10 cellular contexts compared by ENCODE assay signal in genomic region chr21:35179990-35180557, GRCh38.
A peak's percentile ranks its signal among the peaks of the same experiment; 100 is the strongest.
DNase-seq lines count a peak whose midpoint lies in the region; ATAC-seq, FAIRE-seq and TF ChIP-seq lines count a peak whose summit lies in the region.
"Had no signal": no experiment of that assay in that cellular context is flagged by ENCODE, and none has a peak within 500 bp of the region (broad histone marks: within the 10 kb centered on the region; RNA-seq: fewer than 3 reads in every experiment).

No MANE protein-coding gene starts in this region.

- H3K27ac ChIP-seq in left lung (no peak overlapping the region), HepG2 (ENCODE audit: extremely low read length, insufficient read depth, low read length) (no peak overlapping the region)
- H3K27ac ChIP-seq: pancreas, transverse colon had no signal

- H3K4me1 ChIP-seq in left lung (no peaks in the 10 kb centered on the region), HepG2 (ENCODE audit: insufficient read depth, low read length) (no peaks in the 10 kb centered on the region)
- H3K4me1 ChIP-seq: pancreas, transverse colon had no signal

- H3K79me2 ChIP-seq in HepG2 (ENCODE audit: insufficient read depth, low read length) = no peaks in the 10 kb centered on the region

- H3K4me2 ChIP-seq in HepG2 (ENCODE audit: low read depth, low read length) = no peak overlapping the region

- no TSS peak for BruUV-seq in HepG2 (replicated peaks; lab: Mats Ljungman, UMichigan)

- no peak for TF ChIP-seq CTCF in left lung (IDR thresholded peaks at IDR 0.05)
- TF ChIP-seq CTCF in HepG2 (CRISPR knock-in tag; IDR thresholded peaks at IDR 0.05) = no peak

- DNase-seq in DMS79 treated with DMSO at 0.1 percent for 48 hours (lab: John Stamatoyannopoulos, UW) (peak; percentile 57), HS-27A (ENCODE audit: low read depth) (peak; percentile 59), amniotic epithelial cell (ENCODE audit: low read depth) (peak; percentile 72), left lung (no peak), HepG2 (ENCODE audit: low spot score) (no peak)
- no peak for DNase-seq in activated CD8-positive, alpha-beta memory T cell treated with anti-CD3 and anti-CD28 coated beads for 24 hours
- DNase-seq: pancreas, transverse colon had no signal

- H3K9ac ChIP-seq in HepG2 (ENCODE audit: insufficient read depth, low read depth, low read length) = no peak overlapping the region

- ATAC-seq in left lung (peak; percentile 65), GM19452 (IDR thresholded peaks at IDR 0.05; ENCODE audit: unreplicated experiment) (no peak), HepG2 (no peak)
- ATAC-seq: pancreas had no signal

- H3K4me3 ChIP-seq in left lung (no peak overlapping the region), HepG2 (replicated peaks in 1 of 3; ENCODE audit: insufficient read depth in 1 of 3, low read depth in 2 of 3, low read length in 3 of 3) (no peak overlapping the region)
- H3K4me3 ChIP-seq: pancreas, transverse colon had no signal

- in situ Hi-C loops in HepG2 (cut with HindIII; ENCODE audit: extremely low pct_ligation_motif_present, low pct_unique_long_range_greater_than_20kb) = no loop called here

- H4K20me1 ChIP-seq in HepG2 (ENCODE audit: insufficient read depth, low read length) = no peaks in the 10 kb centered on the region

- no peaks in the 10 kb centered on the region for H3K9me3 ChIP-seq in left lung
- no peaks in the 10 kb centered on the region for H3K9me3 ChIP-seq in HepG2 (ENCODE audit: low read length)
- H3K9me3 ChIP-seq: pancreas, transverse colon had no signal

- TF ChIP-seq RAD21 in HepG2 (CRISPR knock-in tag; IDR thresholded peaks at IDR 0.05) = no peak

- TF ChIP-seq POLR2A in HepG2 (IDR thresholded peaks at IDR 0.05; ENCODE audit: insufficient read depth in 1 of 2, low read depth in 2 of 2, low read length in 2 of 2) = no peak

- no peak for FAIRE-seq in HepG2 (lab: Jason Lieb, UNC)
- FAIRE-seq: G401.6, pancreas had no signal

- intact Hi-C loops in left lung (cut with DNase I) = no loop called here
- intact Hi-C loops in HepG2 (cut with micrococcal nuclease; ENCODE audit: unreplicated experiment) = no loop called here

- TF ChIP-seq EP300 in HepG2 (IDR thresholded peaks at IDR 0.05; ENCODE audit: low read depth in 2 of 2, low read length in 2 of 2) = no peak
- no peak for TF ChIP-seq EP300 in HepG2 (CRISPR knock-in tag; IDR thresholded peaks at IDR 0.05; ENCODE audit: borderline replicate concordance)

- no peaks in the 10 kb centered on the region for H3K27me3 ChIP-seq in left lung
- H3K27me3 ChIP-seq in HepG2 (ENCODE audit: control insufficient read depth in 1 of 2, insufficient read depth in 2 of 2, low read length in 2 of 2) = no peaks in the 10 kb centered on the region; a peak in 2 of 5 replicates
- H3K27me3 ChIP-seq: pancreas, transverse colon had no signal

- 4% methylated on average over 1 of the region's 1 CpG for WGBS in HepG2 (ENCODE audit: low lambda C conversion rate)

- no peak overlapping the region for H2AFZ ChIP-seq in HepG2 (ENCODE audit: low read length)

- H3K36me3 ChIP-seq in left lung (no peaks in the 10 kb centered on the region), HepG2 (replicated peaks in 1 of 2; ENCODE audit: control insufficient read depth in 1 of 2, insufficient read depth in 2 of 2, low read length in 2 of 2) (no peaks in the 10 kb centered on the region)
- H3K36me3 ChIP-seq: pancreas, transverse colon had no signal

- POLR2A ChIA-PET in HepG2 (lab: Yijun Ruan, JAX) = no interaction called here

- CTCF ChIA-PET in HepG2 (lab: Yijun Ruan, JAX; ENCODE audit: low intra/inter-chr PET ratio, low total read pairs) = no interaction called here

TF ChIP-seq in HepG2, 621 proteins besides CTCF, POLR2A, EP300 and RAD21 (continues in another document):
- TF ChIP-seq FOXC1 (CRISPR knock-in tag; IDR thresholded peaks at IDR 0.05; ENCODE audit: borderline replicate concordance) = no peak
- TF ChIP-seq, protein P1, sequence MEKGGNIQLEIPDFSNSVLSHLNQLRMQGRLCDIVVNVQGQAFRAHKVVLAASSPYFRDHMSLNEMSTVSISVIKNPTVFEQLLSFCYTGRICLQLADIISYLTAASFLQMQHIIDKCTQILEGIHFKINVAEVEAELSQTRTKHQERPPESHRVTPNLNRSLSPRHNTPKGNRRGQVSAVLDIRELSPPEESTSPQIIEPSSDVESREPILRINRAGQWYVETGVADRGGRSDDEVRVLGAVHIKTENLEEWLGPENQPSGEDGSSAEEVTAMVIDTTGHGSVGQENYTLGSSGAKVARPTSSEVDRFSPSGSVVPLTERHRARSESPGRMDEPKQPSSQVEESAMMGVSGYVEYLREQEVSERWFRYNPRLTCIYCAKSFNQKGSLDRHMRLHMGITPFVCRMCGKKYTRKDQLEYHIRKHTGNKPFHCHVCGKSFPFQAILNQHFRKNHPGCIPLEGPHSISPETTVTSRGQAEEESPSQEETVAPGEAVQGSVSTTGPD (CRISPR knock-in tag; IDR thresholded peaks at IDR 0.05) = no peak
- TF ChIP-seq TOE1 (CRISPR knock-in tag; IDR thresholded peaks at IDR 0.05) = no peak
- TF ChIP-seq ZNF484 (CRISPR knock-in tag; IDR thresholded peaks at IDR 0.05; ENCODE audit: borderline replicate concordance, low read depth) = no peak
- TF ChIP-seq, protein P2, sequence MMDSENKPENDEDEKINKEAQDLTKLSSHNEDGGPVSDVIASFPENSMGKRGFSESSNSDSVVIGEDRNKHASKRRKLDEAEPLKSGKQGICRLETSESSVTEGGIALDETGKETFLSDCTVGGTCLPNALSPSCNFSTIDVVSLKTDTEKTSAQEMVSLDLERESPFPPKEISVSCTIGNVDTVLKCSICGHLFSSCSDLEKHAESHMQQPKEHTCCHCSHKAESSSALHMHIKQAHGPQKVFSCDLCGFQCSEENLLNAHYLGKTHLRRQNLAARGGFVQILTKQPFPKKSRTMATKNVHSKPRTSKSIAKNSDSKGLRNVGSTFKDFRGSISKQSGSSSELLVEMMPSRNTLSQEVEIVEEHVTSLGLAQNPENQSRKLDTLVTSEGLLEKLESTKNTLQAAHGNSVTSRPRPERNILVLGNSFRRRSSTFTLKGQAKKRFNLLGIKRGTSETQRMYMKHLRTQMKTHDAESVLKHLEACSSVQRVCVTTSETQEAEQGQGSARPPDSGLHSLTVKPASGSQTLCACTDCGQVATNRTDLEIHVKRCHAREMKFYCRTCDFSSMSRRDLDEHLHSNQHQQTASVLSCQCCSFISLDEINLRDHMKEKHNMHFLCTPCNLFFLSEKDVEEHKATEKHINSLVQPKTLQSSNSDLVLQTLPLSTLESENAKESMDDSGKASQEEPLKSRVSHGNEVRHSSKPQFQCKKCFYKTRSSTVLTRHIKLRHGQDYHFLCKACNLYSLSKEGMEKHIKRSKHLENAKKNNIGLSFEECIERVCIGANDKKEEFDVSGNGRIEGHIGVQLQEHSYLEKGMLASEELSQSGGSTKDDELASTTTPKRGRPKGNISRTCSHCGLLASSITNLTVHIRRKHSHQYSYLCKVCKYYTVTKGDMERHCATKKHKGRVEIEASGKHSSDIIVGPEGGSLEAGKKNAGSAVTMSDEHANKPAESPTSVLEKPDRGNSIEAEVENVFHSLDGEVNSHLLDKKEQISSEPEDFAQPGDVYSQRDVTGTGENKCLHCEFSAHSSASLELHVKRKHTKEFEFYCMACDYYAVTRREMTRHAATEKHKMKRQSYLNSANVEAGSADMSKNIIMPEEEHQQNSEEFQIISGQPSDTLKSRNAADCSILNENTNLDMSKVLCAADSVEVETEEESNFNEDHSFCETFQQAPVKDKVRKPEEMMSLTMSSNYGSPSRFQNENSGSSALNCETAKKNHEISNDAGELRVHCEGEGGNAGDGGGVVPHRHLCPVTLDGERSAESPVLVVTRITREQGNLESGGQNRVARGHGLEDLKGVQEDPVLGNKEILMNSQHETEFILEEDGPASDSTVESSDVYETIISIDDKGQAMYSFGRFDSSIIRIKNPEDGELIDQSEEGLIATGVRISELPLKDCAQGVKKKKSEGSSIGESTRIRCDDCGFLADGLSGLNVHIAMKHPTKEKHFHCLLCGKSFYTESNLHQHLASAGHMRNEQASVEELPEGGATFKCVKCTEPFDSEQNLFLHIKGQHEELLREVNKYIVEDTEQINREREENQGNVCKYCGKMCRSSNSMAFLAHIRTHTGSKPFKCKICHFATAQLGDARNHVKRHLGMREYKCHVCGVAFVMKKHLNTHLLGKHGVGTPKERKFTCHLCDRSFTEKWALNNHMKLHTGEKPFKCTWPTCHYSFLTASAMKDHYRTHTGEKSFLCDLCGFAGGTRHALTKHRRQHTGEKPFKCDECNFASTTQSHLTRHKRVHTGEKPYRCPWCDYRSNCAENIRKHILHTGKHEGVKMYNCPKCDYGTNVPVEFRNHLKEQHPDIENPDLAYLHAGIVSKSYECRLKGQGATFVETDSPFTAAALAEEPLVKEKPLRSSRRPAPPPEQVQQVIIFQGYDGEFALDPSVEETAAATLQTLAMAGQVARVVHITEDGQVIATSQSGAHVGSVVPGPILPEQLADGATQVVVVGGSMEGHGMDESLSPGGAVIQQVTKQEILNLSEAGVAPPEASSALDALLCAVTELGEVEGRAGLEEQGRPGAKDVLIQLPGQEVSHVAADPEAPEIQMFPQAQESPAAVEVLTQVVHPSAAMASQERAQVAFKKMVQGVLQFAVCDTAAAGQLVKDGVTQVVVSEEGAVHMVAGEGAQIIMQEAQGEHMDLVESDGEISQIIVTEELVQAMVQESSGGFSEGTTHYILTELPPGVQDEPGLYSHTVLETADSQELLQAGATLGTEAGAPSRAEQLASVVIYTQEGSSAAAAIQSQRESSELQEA (CRISPR knock-in tag; IDR thresholded peaks at IDR 0.05; ENCODE audit: not compliant biosample characterization) = no peak
- no peak for TF ChIP-seq CCDC6 (CRISPR knock-in tag; IDR thresholded peaks at IDR 0.05)
- no peak for TF ChIP-seq ZNF75D (CRISPR knock-in tag; IDR thresholded peaks at IDR 0.05; ENCODE audit: borderline replicate concordance)
- TF ChIP-seq ZNF343 (CRISPR knock-in tag; IDR thresholded peaks at IDR 0.05) = no peak
- no peak for TF ChIP-seq ZNF567 (CRISPR knock-in tag; IDR thresholded peaks at IDR 0.05; ENCODE audit: borderline replicate concordance)
- no peak for TF ChIP-seq RORA (CRISPR knock-in tag; IDR thresholded peaks at IDR 0.05)
- TF ChIP-seq ZNF329 (CRISPR knock-in tag; IDR thresholded peaks at IDR 0.05; ENCODE audit: low read depth) = no peak
- no peak for TF ChIP-seq FLYWCH1 (CRISPR knock-in tag; IDR thresholded peaks at IDR 0.05)

Comparison
In these comparisons a context has a peak if more than half of its experiments do, and no peak if none do; other contexts are left out.
1. DNase-seq: peak in DMS79 treated with DMSO at 0.1 percent for 48 hours (single experiment), HS-27A (single experiment) and amniotic epithelial cell (single experiment); none in left lung (0 of 2), activated CD8-positive, alpha-beta memory T cell treated with anti-CD3 and anti-CD28 coated beads for 24 hours (single experiment) and HepG2 (single experiment).